ENCODE assay signal across 1 cellular context in the genomic region with DNA sequence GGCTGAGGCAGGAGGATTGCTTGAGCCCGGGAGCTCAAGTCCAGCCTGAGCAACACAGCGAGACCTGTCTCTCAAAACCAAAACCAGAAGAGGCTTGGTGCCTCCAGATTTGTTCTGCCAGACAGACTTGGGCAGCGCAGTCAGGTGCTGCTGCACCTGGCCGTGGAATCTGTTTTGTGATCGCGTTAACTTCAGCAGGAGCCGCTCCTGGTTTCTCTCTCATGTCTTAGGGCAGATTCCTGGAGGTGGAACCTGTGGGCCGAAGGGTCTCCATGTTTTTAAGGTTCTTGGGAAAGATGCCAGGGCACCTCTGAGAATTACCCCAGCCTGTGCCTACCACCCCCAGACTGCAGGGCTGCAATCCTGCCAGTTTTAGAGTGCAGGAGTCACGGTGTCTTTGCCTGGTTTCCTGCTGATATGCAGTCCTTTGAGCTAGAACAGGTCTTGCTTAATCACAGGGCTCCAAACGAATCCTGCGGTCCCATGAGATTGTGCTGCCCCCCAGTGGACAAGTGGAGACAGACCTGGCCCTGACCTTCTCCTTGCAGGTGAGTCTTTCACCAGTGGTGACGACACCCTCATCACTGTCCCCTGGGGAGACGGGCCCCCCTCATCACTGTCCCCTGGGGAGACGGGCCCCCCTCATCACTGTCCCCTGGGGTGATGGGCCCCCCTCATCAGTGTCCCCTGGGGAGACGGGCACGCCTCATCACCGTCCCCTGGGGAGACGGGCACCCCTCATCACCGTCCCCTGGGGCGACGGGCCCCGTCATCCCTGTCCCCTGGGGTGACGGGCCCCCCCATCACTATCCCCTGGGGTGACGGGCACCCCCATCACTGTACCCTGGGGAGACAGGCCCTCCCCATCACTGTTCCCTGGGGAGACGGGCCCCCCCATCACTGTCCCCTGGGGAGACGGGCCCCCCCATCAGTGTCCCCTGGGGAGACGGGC.
TF ChIP-seq lines count a peak whose summit lies in the region.

No MANE protein-coding gene starts in this region.

TF ChIP-seq in HCT116, 20 proteins besides CTCF, POLR2A, EP300 and RAD21 (continued from another document):
- TF ChIP-seq SP1 (IDR thresholded peaks at IDR 0.05; ENCODE audit: low read depth) (no peak), CEBPB (IDR thresholded peaks at IDR 0.05; ENCODE audit: low read depth) (peak; percentile 96), POLR2AphosphoS5 (IDR thresholded peaks at IDR 0.05; ENCODE audit: low read depth, low read length) (no peak), EZH2 (IDR thresholded peaks at IDR 0.05) (no peak), EZH2phosphoT487 (IDR thresholded peaks at IDR 0.05; ENCODE audit: borderline replicate concordance) (no peak)
TF ChIP-seq in HCT116: peak in this region for 1.
